In the genomic region with DNA sequence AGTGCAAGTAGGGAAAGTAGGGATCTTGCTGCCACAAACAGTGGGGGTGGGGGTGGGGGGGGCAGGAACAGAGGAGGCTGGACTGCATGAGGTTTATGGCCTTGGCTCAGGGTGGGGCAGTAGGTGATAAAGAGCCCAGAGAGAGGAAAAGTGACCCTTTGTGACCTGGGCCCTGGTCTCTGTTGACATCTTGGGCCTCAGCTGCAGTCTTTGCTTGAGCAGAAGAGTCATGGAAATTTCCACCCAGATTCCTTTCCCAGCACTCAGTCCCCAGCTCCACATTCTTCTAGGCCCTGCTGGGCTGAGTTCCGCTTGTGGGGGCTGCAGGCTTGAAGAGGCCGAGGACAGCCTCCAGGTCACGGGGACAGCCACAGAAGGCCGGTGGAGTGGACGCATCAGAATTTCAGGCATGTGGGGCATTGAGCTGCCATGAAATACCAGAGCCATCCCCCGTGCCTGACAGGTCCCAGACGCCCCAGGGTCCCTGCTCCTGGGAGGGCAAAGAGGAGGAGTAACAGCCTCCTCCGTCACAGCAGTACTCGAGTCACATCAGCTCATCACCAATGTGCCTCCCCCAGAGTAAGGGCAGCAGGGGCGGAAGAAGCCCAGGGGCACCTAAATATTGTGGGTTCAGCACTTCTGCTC, we compare ENCODE assay signal across 9 cellular contexts. TPM values are rescaled to one million over a fixed set of nuclear protein-coding genes. Genes with fewer than 3 reads are reported as not detected.
A peak's percentile ranks its signal among the peaks of the same experiment; 100 is the strongest.
DNase-seq lines count a peak whose midpoint lies in the region; ATAC-seq, FAIRE-seq and TF ChIP-seq lines count a peak whose summit lies in the region.
"Had no signal": no experiment of that assay in that cellular context is flagged by ENCODE, and none has a peak within 500 bp of the region (broad histone marks: within the 10 kb centered on the region; RNA-seq: fewer than 3 reads in every experiment).

No MANE protein-coding gene starts in this region.

- DNase-seq in HTR-8/SVneo (ENCODE audit: insufficient read length, low spot score), result peak; percentile 82
- DNase-seq in chondrocyte (ENCODE audit: low spot score), result peak; percentile 94
- peak; percentile 78 to 79 for DNase-seq in suprapubic skin (ENCODE audit: low spot score in 2 of 2)
- DNase-seq in ureter (ENCODE audit: low spot score), result no peak
- DNase-seq in COR-L47 (lab: John Stamatoyannopoulos, UW), result no peak
- DNase-seq in NCI-H524 treated with DMSO at 0.1 percent for 48 hours (lab: John Stamatoyannopoulos, UW), result no peak
- DNase-seq: activated CD4-positive, alpha-beta memory T cell treated with anti-CD3 and anti-CD28 coated beads for 36 hours had no signal

- H3K4me1 Mint-ChIP-seq in chondrocyte (ENCODE audit: low read depth), result peaks cover 92% of the 10 kb centered on the region

- H3K36me3 Mint-ChIP-seq in chondrocyte (ENCODE audit: low read depth), result no peaks in the 10 kb centered on the region
- H3K36me3 Mint-ChIP-seq: activated CD4-positive, alpha-beta memory T cell treated with anti-CD3 and anti-CD28 coated beads for 36 hours had no signal

- no peaks in the 10 kb centered on the region for H3K9me3 ChIP-seq in liver (ENCODE audit: control insufficient read depth in 4 of 4, low read length in 3 of 4)
- H3K9me3 ChIP-seq in suprapubic skin, result no peaks in the 10 kb centered on the region

- TF ChIP-seq RAD21 in liver (IDR thresholded peaks at IDR 0.05), result no peak

- TF ChIP-seq CTCF in chondrocyte (IDR thresholded peaks at IDR 0.05) (no peak), liver (IDR thresholded peaks at IDR 0.05; ENCODE audit: low read depth, low read length, missing input control) (no peak), suprapubic skin (IDR thresholded peaks at IDR 0.05) (no peak)

- peak overlapping the region; percentile 50 for H3K4me3 Mint-ChIP-seq in chondrocyte (ENCODE audit: unreplicated experiment)
- H3K4me3 Mint-ChIP-seq: activated CD4-positive, alpha-beta memory T cell treated with anti-CD3 and anti-CD28 coated beads for 36 hours had no signal

- peak overlapping the region; percentile 100 for H3K27ac Mint-ChIP-seq in chondrocyte (ENCODE audit: unreplicated experiment)
- H3K27ac Mint-ChIP-seq: activated CD4-positive, alpha-beta memory T cell treated with anti-CD3 and anti-CD28 coated beads for 36 hours had no signal

- peak overlapping the region in 1 of 2 donors; percentile 19 for H3K9ac ChIP-seq in liver (ENCODE audit: low read depth in 1 of 2, low read length in 2 of 2)

- H3K36me3 ChIP-seq in liver (ENCODE audit: control insufficient read depth in 4 of 4, insufficient read depth in 3 of 4, low read depth in 1 of 4, low read length in 3 of 4), result no peaks in the 10 kb centered on the region
- no peaks in the 10 kb centered on the region for H3K36me3 ChIP-seq in suprapubic skin

- H3K9me3 Mint-ChIP-seq in chondrocyte (ENCODE audit: low read depth), result no peaks in the 10 kb centered on the region
- H3K9me3 Mint-ChIP-seq: activated CD4-positive, alpha-beta memory T cell treated with anti-CD3 and anti-CD28 coated beads for 36 hours had no signal

- no peak for TF ChIP-seq POLR2A in suprapubic skin (IDR thresholded peaks at IDR 0.05)

- H3K4me3 ChIP-seq in liver (ENCODE audit: low read depth in 1 of 3, low read length in 3 of 3) (no peak overlapping the region), suprapubic skin (no peak overlapping the region)

- FAIRE-seq in HTR-8/SVneo (lab: Jason Lieb, UNC), result peak; percentile 86

- H3K27me3 ChIP-seq in liver (ENCODE audit: control insufficient read depth in 4 of 4, insufficient read depth in 4 of 4, low read length in 3 of 4) (no peaks in the 10 kb centered on the region), suprapubic skin (no peaks in the 10 kb centered on the region)

- H3K27me3 Mint-ChIP-seq in chondrocyte (ENCODE audit: low read depth), result no peaks in the 10 kb centered on the region
- H3K27me3 Mint-ChIP-seq: activated CD4-positive, alpha-beta memory T cell treated with anti-CD3 and anti-CD28 coated beads for 36 hours had no signal

- H3K4me1 ChIP-seq in liver (ENCODE audit: control insufficient read depth in 4 of 4, insufficient read depth in 4 of 4, low read length in 3 of 4) (peaks cover 12 to 54% (median 29%) of the 10 kb centered on the region in 4 donors), suprapubic skin (peaks cover 92% of the 10 kb centered on the region)

- TF ChIP-seq EP300 in suprapubic skin (IDR thresholded peaks at IDR 0.05), result peak; percentile 34

- ATAC-seq in GM19324 (IDR thresholded peaks at IDR 0.05; ENCODE audit: low FRiP score, unreplicated experiment), result no peak

- peak overlapping the region; percentile 89 to 97 for H3K27ac ChIP-seq in liver (ENCODE audit: low read depth in 1 of 2, low read length in 2 of 2)
- peak overlapping the region; percentile 99 for H3K27ac ChIP-seq in suprapubic skin

- WGBS in liver, result 84% methylated on average over 10 of the region's 10 CpGs
- WGBS in suprapubic skin, result 47% methylated on average over 9 of the region's 10 CpGs

TF ChIP-seq in liver, 16 proteins besides CTCF, POLR2A, EP300 and RAD21:
- TF ChIP-seq YY1 (IDR thresholded peaks at IDR 0.05) (no peak), EGR1 (IDR thresholded peaks at IDR 0.05; ENCODE audit: low read depth in 2 of 2) (no peak), HNF4A (conservative IDR thresholded peaks at IDR 0.05) (no peak), SP1 (IDR thresholded peaks at IDR 0.05) (peak; percentile 68), FOXA2 (IDR thresholded peaks at IDR 0.05) (no peak), ATF3 (IDR thresholded peaks at IDR 0.05) (no peak), TAF1 (conservative IDR thresholded peaks at IDR 0.05) (no peak), ZBTB33 (IDR thresholded peaks at IDR 0.05) (no peak), JUND (IDR thresholded peaks at IDR 0.05) (peak in 1 of 2 donors; percentile 11), FOXA1 (IDR thresholded peaks at IDR 0.05) (no peak), NR2F2 (IDR thresholded peaks at IDR 0.05) (peak; percentile 89), GABPA (IDR thresholded peaks at IDR 0.05 in 1 of 2, conservative IDR thresholded peaks at IDR 0.05 in 1 of 2) (no peak), REST (IDR thresholded peaks at IDR 0.05) (peak; percentile 39), RXRA (IDR thresholded peaks at IDR 0.05) (peak; percentile 37 to 58), HNF4G (IDR thresholded peaks at IDR 0.05) (no peak)
- TF ChIP-seq, protein P1, sequence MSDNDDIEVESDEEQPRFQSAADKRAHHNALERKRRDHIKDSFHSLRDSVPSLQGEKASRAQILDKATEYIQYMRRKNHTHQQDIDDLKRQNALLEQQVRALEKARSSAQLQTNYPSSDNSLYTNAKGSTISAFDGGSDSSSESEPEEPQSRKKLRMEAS (IDR thresholded peaks at IDR 0.05), result no peak

RNA-seq across cellular contexts. Expression of gene MALAT1, which starts 9.7 kb away (rescaled TPM):
- 11,810 to 14,376 TPM (median 12,130 TPM) in 3 replicates for total RNA-seq in chondrocyte
- 1,000 to 10,000 TPM; 3,688 to 8,306 TPM for total RNA-seq in liver
- 1,000 to 10,000 TPM in 1 of 2 donors, 10 to 100 TPM in 1; 11.9 to 3,868 TPM for polyA plus RNA-seq in liver
- over 10,000 TPM; 10,207 to 42,728 (median 11,538) TPM for total RNA-seq in suprapubic skin
- total RNA-seq in ureter, result 19,443 TPM

RNA-seq across cellular contexts. Expression of gene SCYL1, which starts 35.7 kb away (rescaled TPM):
- 108 to 123 TPM (median 120 TPM) in 3 replicates for total RNA-seq in chondrocyte
- total RNA-seq in liver, result 10 to 100 TPM; 33.7 to 59.5 TPM
- polyA plus RNA-seq in liver, result 10 to 100 TPM; 45.6 to 62.0 TPM
- 10 to 100 TPM; 63.2 to 83.6 (median 78.4) TPM for total RNA-seq in suprapubic skin
- total RNA-seq in ureter, result 62.9 TPM

Comparison
In these comparisons a context has a peak if more than half of its experiments do, and no peak if none do; other contexts are left out.
1. DNase-seq: peak in HTR-8/SVneo (single experiment), chondrocyte (single experiment) and suprapubic skin (2 of 2); none in ureter (single experiment), COR-L47 (single experiment) and NCI-H524 treated with DMSO at 0.1 percent for 48 hours (single experiment).